Comparison of ENCODE assay signal across 2 cellular contexts in the genomic region with DNA sequence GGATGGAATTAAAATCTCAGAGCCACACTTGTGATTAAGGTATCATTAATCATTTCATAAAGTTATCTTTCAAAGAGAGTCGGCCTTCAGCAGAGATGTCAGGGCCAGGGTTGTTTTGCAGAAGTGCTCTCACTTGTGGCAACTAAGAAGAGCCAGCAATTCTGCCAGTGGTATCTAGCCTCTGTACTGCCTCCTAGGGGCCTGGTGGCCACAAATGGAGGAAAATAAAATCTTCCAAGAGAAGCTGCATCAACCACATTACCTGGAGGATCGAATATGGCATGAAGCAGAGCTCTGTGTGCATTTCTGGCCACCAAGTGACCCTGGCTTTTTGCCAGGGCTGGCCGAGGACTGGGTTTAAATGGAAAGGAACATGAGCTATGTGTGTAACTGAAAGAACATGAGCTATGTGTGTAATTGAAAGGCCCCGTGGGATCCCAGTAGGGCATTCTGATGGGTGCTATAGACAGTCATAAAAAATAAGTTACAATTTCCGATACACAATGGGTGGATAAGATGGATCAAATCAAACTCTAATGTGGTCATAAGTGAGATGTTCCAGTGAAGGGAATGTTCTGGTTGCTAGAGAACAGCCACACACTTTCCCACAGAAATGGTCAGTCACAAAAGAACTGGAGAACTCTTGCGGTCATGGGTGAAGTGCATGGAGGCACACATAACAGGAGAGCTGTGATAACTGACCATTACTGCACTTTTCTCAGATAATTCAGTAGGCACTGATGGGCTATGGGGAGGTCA.
TF ChIP-seq lines count a peak whose summit lies in the region.

No MANE protein-coding gene starts in this region.

TF ChIP-seq in liver, 16 proteins besides CTCF, POLR2A, EP300 and RAD21:
- TF ChIP-seq, protein P1, sequence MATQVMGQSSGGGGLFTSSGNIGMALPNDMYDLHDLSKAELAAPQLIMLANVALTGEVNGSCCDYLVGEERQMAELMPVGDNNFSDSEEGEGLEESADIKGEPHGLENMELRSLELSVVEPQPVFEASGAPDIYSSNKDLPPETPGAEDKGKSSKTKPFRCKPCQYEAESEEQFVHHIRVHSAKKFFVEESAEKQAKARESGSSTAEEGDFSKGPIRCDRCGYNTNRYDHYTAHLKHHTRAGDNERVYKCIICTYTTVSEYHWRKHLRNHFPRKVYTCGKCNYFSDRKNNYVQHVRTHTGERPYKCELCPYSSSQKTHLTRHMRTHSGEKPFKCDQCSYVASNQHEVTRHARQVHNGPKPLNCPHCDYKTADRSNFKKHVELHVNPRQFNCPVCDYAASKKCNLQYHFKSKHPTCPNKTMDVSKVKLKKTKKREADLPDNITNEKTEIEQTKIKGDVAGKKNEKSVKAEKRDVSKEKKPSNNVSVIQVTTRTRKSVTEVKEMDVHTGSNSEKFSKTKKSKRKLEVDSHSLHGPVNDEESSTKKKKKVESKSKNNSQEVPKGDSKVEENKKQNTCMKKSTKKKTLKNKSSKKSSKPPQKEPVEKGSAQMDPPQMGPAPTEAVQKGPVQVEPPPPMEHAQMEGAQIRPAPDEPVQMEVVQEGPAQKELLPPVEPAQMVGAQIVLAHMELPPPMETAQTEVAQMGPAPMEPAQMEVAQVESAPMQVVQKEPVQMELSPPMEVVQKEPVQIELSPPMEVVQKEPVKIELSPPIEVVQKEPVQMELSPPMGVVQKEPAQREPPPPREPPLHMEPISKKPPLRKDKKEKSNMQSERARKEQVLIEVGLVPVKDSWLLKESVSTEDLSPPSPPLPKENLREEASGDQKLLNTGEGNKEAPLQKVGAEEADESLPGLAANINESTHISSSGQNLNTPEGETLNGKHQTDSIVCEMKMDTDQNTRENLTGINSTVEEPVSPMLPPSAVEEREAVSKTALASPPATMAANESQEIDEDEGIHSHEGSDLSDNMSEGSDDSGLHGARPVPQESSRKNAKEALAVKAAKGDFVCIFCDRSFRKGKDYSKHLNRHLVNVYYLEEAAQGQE (IDR thresholded peaks at IDR 0.05) = no peak
- TF ChIP-seq, protein P2, sequence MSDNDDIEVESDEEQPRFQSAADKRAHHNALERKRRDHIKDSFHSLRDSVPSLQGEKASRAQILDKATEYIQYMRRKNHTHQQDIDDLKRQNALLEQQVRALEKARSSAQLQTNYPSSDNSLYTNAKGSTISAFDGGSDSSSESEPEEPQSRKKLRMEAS (IDR thresholded peaks at IDR 0.05) = no peak

TF ChIP-seq in HepG2, 621 proteins besides CTCF, POLR2A, EP300 and RAD21:
- TF ChIP-seq ZNF496 (CRISPR knock-in tag; IDR thresholded peaks at IDR 0.05; ENCODE audit: insufficient replicate concordance) (no peak), ZNF484 (CRISPR knock-in tag; IDR thresholded peaks at IDR 0.05; ENCODE audit: borderline replicate concordance, low read depth) (no peak), ZNF460 (CRISPR knock-in tag; IDR thresholded peaks at IDR 0.05; ENCODE audit: borderline replicate concordance) (no peak), NFIB (CRISPR knock-in tag; IDR thresholded peaks at IDR 0.05; ENCODE audit: borderline replicate concordance) (no peak), YY1 (IDR thresholded peaks at IDR 0.05; ENCODE audit: insufficient read depth, insufficient replicate concordance, low read depth, low read length) (no peak), PHB2 (IDR thresholded peaks at IDR 0.05; ENCODE audit: partially characterized antibody) (no peak), SNRNP70 (IDR thresholded peaks at IDR 0.05; ENCODE audit: low read depth, low read length) (no peak), PLRG1 (conservative IDR thresholded peaks at IDR 0.05) (no peak), DMAP1 (CRISPR knock-in tag; IDR thresholded peaks at IDR 0.05) (no peak), TBX2 (CRISPR knock-in tag; IDR thresholded peaks at IDR 0.05; ENCODE audit: borderline replicate concordance) (no peak), ZNF768 (CRISPR knock-in tag; IDR thresholded peaks at IDR 0.05) (no peak), ZBTB3 (CRISPR knock-in tag; IDR thresholded peaks at IDR 0.05; ENCODE audit: borderline replicate concordance, low read depth) (no peak), HOXA7 (CRISPR knock-in tag; IDR thresholded peaks at IDR 0.05) (no peak)
- TF ChIP-seq, protein P3, sequence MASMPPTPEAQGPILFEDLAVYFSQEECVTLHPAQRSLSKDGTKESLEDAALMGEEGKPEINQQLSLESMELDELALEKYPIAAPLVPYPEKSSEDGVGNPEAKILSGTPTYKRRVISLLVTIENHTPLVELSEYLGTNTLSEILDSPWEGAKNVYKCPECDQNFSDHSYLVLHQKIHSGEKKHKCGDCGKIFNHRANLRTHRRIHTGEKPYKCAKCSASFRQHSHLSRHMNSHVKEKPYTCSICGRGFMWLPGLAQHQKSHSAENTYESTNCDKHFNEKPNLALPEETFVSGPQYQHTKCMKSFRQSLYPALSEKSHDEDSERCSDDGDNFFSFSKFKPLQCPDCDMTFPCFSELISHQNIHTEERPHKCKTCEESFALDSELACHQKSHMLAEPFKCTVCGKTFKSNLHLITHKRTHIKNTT (CRISPR knock-in tag; IDR thresholded peaks at IDR 0.05) = no peak
- TF ChIP-seq, protein P4, sequence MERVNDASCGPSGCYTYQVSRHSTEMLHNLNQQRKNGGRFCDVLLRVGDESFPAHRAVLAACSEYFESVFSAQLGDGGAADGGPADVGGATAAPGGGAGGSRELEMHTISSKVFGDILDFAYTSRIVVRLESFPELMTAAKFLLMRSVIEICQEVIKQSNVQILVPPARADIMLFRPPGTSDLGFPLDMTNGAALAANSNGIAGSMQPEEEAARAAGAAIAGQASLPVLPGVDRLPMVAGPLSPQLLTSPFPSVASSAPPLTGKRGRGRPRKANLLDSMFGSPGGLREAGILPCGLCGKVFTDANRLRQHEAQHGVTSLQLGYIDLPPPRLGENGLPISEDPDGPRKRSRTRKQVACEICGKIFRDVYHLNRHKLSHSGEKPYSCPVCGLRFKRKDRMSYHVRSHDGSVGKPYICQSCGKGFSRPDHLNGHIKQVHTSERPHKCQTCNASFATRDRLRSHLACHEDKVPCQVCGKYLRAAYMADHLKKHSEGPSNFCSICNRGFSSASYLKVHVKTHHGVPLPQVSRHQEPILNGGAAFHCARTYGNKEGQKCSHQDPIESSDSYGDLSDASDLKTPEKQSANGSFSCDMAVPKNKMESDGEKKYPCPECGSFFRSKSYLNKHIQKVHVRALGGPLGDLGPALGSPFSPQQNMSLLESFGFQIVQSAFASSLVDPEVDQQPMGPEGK (CRISPR knock-in tag; IDR thresholded peaks at IDR 0.05) = no peak
- TF ChIP-seq, protein P5, sequence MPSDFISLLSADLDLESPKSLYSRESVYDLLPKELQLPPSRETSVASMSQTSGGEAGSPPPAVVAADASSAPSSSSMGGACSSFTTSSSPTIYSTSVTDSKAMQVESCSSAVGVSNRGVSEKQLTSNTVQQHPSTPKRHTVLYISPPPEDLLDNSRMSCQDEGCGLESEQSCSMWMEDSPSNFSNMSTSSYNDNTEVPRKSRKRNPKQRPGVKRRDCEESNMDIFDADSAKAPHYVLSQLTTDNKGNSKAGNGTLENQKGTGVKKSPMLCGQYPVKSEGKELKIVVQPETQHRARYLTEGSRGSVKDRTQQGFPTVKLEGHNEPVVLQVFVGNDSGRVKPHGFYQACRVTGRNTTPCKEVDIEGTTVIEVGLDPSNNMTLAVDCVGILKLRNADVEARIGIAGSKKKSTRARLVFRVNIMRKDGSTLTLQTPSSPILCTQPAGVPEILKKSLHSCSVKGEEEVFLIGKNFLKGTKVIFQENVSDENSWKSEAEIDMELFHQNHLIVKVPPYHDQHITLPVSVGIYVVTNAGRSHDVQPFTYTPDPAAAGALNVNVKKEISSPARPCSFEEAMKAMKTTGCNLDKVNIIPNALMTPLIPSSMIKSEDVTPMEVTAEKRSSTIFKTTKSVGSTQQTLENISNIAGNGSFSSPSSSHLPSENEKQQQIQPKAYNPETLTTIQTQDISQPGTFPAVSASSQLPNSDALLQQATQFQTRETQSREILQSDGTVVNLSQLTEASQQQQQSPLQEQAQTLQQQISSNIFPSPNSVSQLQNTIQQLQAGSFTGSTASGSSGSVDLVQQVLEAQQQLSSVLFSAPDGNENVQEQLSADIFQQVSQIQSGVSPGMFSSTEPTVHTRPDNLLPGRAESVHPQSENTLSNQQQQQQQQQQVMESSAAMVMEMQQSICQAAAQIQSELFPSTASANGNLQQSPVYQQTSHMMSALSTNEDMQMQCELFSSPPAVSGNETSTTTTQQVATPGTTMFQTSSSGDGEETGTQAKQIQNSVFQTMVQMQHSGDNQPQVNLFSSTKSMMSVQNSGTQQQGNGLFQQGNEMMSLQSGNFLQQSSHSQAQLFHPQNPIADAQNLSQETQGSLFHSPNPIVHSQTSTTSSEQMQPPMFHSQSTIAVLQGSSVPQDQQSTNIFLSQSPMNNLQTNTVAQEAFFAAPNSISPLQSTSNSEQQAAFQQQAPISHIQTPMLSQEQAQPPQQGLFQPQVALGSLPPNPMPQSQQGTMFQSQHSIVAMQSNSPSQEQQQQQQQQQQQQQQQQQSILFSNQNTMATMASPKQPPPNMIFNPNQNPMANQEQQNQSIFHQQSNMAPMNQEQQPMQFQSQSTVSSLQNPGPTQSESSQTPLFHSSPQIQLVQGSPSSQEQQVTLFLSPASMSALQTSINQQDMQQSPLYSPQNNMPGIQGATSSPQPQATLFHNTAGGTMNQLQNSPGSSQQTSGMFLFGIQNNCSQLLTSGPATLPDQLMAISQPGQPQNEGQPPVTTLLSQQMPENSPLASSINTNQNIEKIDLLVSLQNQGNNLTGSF (CRISPR knock-in tag; IDR thresholded peaks at IDR 0.05) = no peak
- TF ChIP-seq, protein P6, sequence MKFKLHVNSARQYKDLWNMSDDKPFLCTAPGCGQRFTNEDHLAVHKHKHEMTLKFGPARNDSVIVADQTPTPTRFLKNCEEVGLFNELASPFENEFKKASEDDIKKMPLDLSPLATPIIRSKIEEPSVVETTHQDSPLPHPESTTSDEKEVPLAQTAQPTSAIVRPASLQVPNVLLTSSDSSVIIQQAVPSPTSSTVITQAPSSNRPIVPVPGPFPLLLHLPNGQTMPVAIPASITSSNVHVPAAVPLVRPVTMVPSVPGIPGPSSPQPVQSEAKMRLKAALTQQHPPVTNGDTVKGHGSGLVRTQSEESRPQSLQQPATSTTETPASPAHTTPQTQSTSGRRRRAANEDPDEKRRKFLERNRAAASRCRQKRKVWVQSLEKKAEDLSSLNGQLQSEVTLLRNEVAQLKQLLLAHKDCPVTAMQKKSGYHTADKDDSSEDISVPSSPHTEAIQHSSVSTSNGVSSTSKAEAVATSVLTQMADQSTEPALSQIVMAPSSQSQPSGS (CRISPR knock-in tag; IDR thresholded peaks at IDR 0.05) = no peak
